ENCODE assay signal across 27 cellular contexts in genomic region chr1:43880604-43881003, GRCh38. TPM values are rescaled to one million over a fixed set of nuclear protein-coding genes. Genes with fewer than 3 reads are reported as not detected.
"Had no signal": no experiment of that assay in that cellular context is flagged by ENCODE, and none has a peak within 500 bp of the region (broad histone marks: within the 10 kb centered on the region; RNA-seq: fewer than 3 reads in every experiment).

No MANE protein-coding gene starts in this region.

- FAIRE-seq: colon, endometrium, kidney had no signal

- DNase-seq: activated B cell treated with CpG ODN at 0.5 μM for 24 hours; activated CD8-positive, alpha-beta memory T cell treated with anti-CD3 and anti-CD28 coated beads, Interleukin-2, amount 10 ng/mL, durations not matched to agents 7 days and 5 days; activated CD8-positive, alpha-beta T cell treated with anti-CD3 and anti-CD28 coated beads, Interleukin-2, amount 10 ng/mL, durations not matched to agents 7 days and 5 days; activated naive CD4-positive, alpha-beta T cell; activated T-cell treated with anti-CD3 and anti-CD28 coated beads, Interleukin-2, amount 50 U/mL, for 48 hours; effector CD8-positive, alpha-beta T cell; esophagus squamous epithelium; foreskin melanocyte; glutamatergic neuron; hypothalamus; immature natural killer cell; kidney; stimulated activated CD4-positive, alpha-beta T cell treated with anti-CD3 and anti-CD28 coated beads, Interleukin-2, amount 100 ng/mL, for 48 hours; stimulated activated naive CD4-positive, alpha-beta T cell treated with Interleukin-2 at 50 U/mL for 16 hours; T-helper 1 cell; testis; trophoblast cell; uterus had no signal

- H3K36me3 ChIP-seq: breast epithelium, esophagus squamous epithelium, prostate gland, uterus had no signal

- H3K4me1 ChIP-seq: breast epithelium, prostate gland, testis, uterus had no signal

- H3K4me3 ChIP-seq: breast epithelium, esophagus squamous epithelium, lung, prostate gland, testis, uterus had no signal

- H3K9me3 ChIP-seq: breast epithelium, esophagus squamous epithelium, prostate gland, testis, uterus had no signal

- ATAC-seq: activated CD8-positive, alpha-beta memory T cell treated with anti-CD3 and anti-CD28 coated beads, Interleukin-2, amount 10 ng/mL, durations not matched to agents 7 days and 5 days; activated CD8-positive, alpha-beta T cell treated with anti-CD3 and anti-CD28 coated beads, Interleukin-2, amount 10 ng/mL, durations not matched to agents 7 days and 5 days; activated naive CD4-positive, alpha-beta T cell treated with anti-CD3 and anti-CD28 coated beads, Interleukin-2, amount 50 U/mL, for 72 hours; natural killer cell treated with Interleukin-12 subunit alpha and Interleukin-12 subunit beta and Interleukin-15 and Interleukin-18, amount 100 ng/mL, for 72 hours had no signal

- H3K27me3 ChIP-seq: breast epithelium, esophagus squamous epithelium, testis, uterus had no signal

- H3K27ac ChIP-seq: breast epithelium, prostate gland, testis, uterus had no signal

RNA-seq across cellular contexts. Expression of gene ARTN, which starts 53.0 kb away (rescaled TPM):
- total RNA-seq: activated CD8-positive, alpha-beta memory T cell treated with anti-CD3 and anti-CD28 coated beads, Interleukin-2, amount 10 ng/mL, durations not matched to agents 7 days and 5 days; dermis microvascular lymphatic vessel endothelial cell; mononuclear cell had no signal
- polyA plus RNA-seq: immature natural killer cell had no signal
